Comparison of ENCODE assay signal across 9 cellular contexts in genomic region chr16:22318690-22319358, GRCh38. TPM values are rescaled to one million over a fixed set of nuclear protein-coding genes. Genes with fewer than 3 reads are reported as not detected.
DNase-seq lines count a peak whose midpoint lies in the region; ATAC-seq and TF ChIP-seq lines count a peak whose summit lies in the region.
"Had no signal": no experiment of that assay in that cellular context is flagged by ENCODE, and none has a peak within 500 bp of the region (broad histone marks: within the 10 kb centered on the region; RNA-seq: fewer than 3 reads in every experiment).

No MANE protein-coding gene starts in this region.

- TF ChIP-seq CTCF in astrocyte of the spinal cord (IDR thresholded peaks at IDR 0.05; ENCODE audit: low read depth, low read length) = peak; percentile 57
- peak; percentile 66 for TF ChIP-seq CTCF in type B pancreatic cell (conservative IDR thresholded peaks at IDR 0.05)

- H3K4me3 Mint-ChIP-seq in T-helper 17 cell = no peak overlapping the region
- H3K4me3 Mint-ChIP-seq in memory B cell = no peak overlapping the region
- no peak overlapping the region for H3K4me3 Mint-ChIP-seq in type B pancreatic cell

- no peaks in the 10 kb centered on the region for H3K27me3 Mint-ChIP-seq in T-helper 17 cell
- no peaks in the 10 kb centered on the region for H3K27me3 Mint-ChIP-seq in memory B cell
- no peaks in the 10 kb centered on the region for H3K27me3 Mint-ChIP-seq in type B pancreatic cell

- no peaks in the 10 kb centered on the region for H3K9me3 Mint-ChIP-seq in memory B cell
- no peaks in the 10 kb centered on the region for H3K9me3 Mint-ChIP-seq in type B pancreatic cell

- peak; percentile 60 for DNase-seq in AG08396 (ENCODE audit: low spot score)
- peak; percentile 85 for DNase-seq in H7
- peak in 2 of 3 donors; percentile 34 to 64 for DNase-seq in T-helper 17 cell
- DNase-seq in astrocyte of the spinal cord (ENCODE audit: low read depth, low spot score) = no peak
- peak; percentile 45 to 70 for DNase-seq in memory B cell (ENCODE audit: low spot score in 2 of 2)
- peak; percentile 27 for DNase-seq in type B pancreatic cell (ENCODE audit: extremely low spot score, unreplicated experiment)
- DNase-seq in ecto neural progenitor cell (ENCODE audit: low spot score) = no peak

- in situ Hi-C loops in astrocyte of the spinal cord (cut with HindIII; ENCODE audit: low sequenced_read_pairs) = no loop called here

- peaks cover 12% of the 10 kb centered on the region for H3K4me1 Mint-ChIP-seq in T-helper 17 cell
- peaks cover 2% of the 10 kb centered on the region for H3K4me1 Mint-ChIP-seq in memory B cell
- H3K4me1 Mint-ChIP-seq in type B pancreatic cell (ENCODE audit: unreplicated experiment) = no peaks in the 10 kb centered on the region

- peak; percentile 35 for ATAC-seq in T-helper 17 cell
- ATAC-seq in memory B cell (ENCODE audit: low read depth) = no peak
- ATAC-seq in GM19397 (IDR thresholded peaks at IDR 0.05; ENCODE audit: unreplicated experiment) = no peak

- H3K36me3 ChIP-seq in H7 (replicated peaks; ENCODE audit: control insufficient read depth, insufficient read depth, low read length) = peaks cover 38% of the 10 kb centered on the region

- H3K9me3 ChIP-seq in T-helper 17 cell (ENCODE audit: control insufficient read depth, low read length, poor library complexity, severe bottlenecking) = no peaks in the 10 kb centered on the region
- H3K9me3 ChIP-seq: HAP-1 had no signal

- peaks cover 2% of the 10 kb centered on the region for H3K36me3 Mint-ChIP-seq in T-helper 17 cell (ENCODE audit: low read depth)
- peaks cover 29% of the 10 kb centered on the region for H3K36me3 Mint-ChIP-seq in memory B cell
- H3K36me3 Mint-ChIP-seq in type B pancreatic cell = peaks cover 4% of the 10 kb centered on the region

- H3K4me3 ChIP-seq in H7 (ENCODE audit: insufficient read depth, low read depth, low read length) (no peak overlapping the region), astrocyte of the spinal cord (ENCODE audit: low read depth, low read length) (no peak overlapping the region)
- H3K4me3 ChIP-seq: HAP-1 had no signal

- H3K27ac Mint-ChIP-seq in T-helper 17 cell (peak overlapping the region; percentile 45), memory B cell (no peak overlapping the region), type B pancreatic cell (no peak overlapping the region)

- H3K27me3 ChIP-seq in H7 (ENCODE audit: control insufficient read depth, insufficient read depth, low read length) = no peaks in the 10 kb centered on the region

RNA-seq across cellular contexts. Expression of gene POLR3E, which starts 21.6 kb away (rescaled TPM):
- 91.5 and 99.6 TPM in 2 replicates for total RNA-seq in H7 (2014; rRNA removed; shearing (Covaris generic))
- 100 to 1,000 TPM; 159 to 219 TPM for total RNA-seq in T-helper 17 cell
- total RNA-seq in type B pancreatic cell (ENCODE audit: low replicate concordance) = 52.9 and 56.6 TPM in 2 replicates

RNA-seq across cellular contexts. Expression of gene CDR2, which starts 55.6 kb away (rescaled TPM):
- total RNA-seq in H7 (2014; rRNA removed; shearing (Covaris generic)) = 32.7 and 43.2 TPM in 2 replicates
- 10 to 100 TPM; 59.0 to 75.5 TPM for total RNA-seq in T-helper 17 cell
- total RNA-seq in type B pancreatic cell (ENCODE audit: low replicate concordance) = 17.9 and 18.9 TPM in 2 replicates

Comparison
In these comparisons a context has a peak if more than half of its experiments do, and no peak if none do; other contexts are left out.
1. DNase-seq: peak in AG08396 (single experiment), H7 (single experiment), T-helper 17 cell (2 of 3), memory B cell (2 of 2) and type B pancreatic cell (single experiment); none in astrocyte of the spinal cord (single experiment) and ecto neural progenitor cell (single experiment).